In genomic region chr12:63068857-63069442, GRCh38 we compare ENCODE assay signal across 8 cellular contexts.
DNase-seq lines count a peak whose midpoint lies in the region; ATAC-seq and TF ChIP-seq lines count a peak whose summit lies in the region.

No MANE protein-coding gene starts in this region.

- TF ChIP-seq CTCF in esophagus muscularis mucosa (IDR thresholded peaks at IDR 0.05) = peak in 2 of 3 experiments; percentile 11 to 27
- no peak for TF ChIP-seq CTCF in vagina (IDR thresholded peaks at IDR 0.05)

- no peak for ATAC-seq in GM19324 (IDR thresholded peaks at IDR 0.05; ENCODE audit: low FRiP score, unreplicated experiment)

- intact Hi-C loops in esophagus muscularis mucosa (cut with DNase I) = no loop called here
- intact Hi-C loops in vagina (cut with DNase I) = no loop called here

- H3K4me1 ChIP-seq in esophagus muscularis mucosa (no peaks in the 10 kb centered on the region), vagina (no peaks in the 10 kb centered on the region)

- H3K36me3 ChIP-seq in esophagus muscularis mucosa = no peaks in the 10 kb centered on the region
- H3K36me3 ChIP-seq in vagina = no peaks in the 10 kb centered on the region

- H3K27ac ChIP-seq in esophagus muscularis mucosa (replicated peaks in 1 of 4) (no peak overlapping the region), vagina (no peak overlapping the region)

- no peaks in the 10 kb centered on the region for H3K27me3 ChIP-seq in esophagus muscularis mucosa
- no peaks in the 10 kb centered on the region for H3K27me3 ChIP-seq in vagina

- DNase-seq in GM03348 (ENCODE audit: low spot score) (peak; percentile 36), HS-5 (ENCODE audit: low read depth) (peak; percentile 56), RKO (ENCODE audit: low spot score) (peak; percentile 78), esophagus muscularis mucosa (ENCODE audit: extremely low spot score) (no peak), putamen (ENCODE audit: low spot score) (peak; percentile 34), vagina (ENCODE audit: extremely low spot score in 2 of 2) (no peak)
- no peak for DNase-seq in stimulated activated CD4-positive, alpha-beta T cell treated with anti-CD3 and anti-CD28 coated beads, Interleukin-12 subunit alpha, Interleukin-12 subunit beta, amount 100 ng/mL, for 4 hours

- WGBS in esophagus muscularis mucosa = 6% methylated on average over 2 of the region's 2 CpGs

- H3K4me3 ChIP-seq in esophagus muscularis mucosa (no peak overlapping the region), vagina (no peak overlapping the region)

- H3K9me3 ChIP-seq in esophagus muscularis mucosa = no peaks in the 10 kb centered on the region
- no peaks in the 10 kb centered on the region for H3K9me3 ChIP-seq in vagina

- no peak for TF ChIP-seq EP300 in esophagus muscularis mucosa (IDR thresholded peaks at IDR 0.05)

- no peak for TF ChIP-seq POLR2A in esophagus muscularis mucosa (IDR thresholded peaks at IDR 0.05; ENCODE audit: low read depth)
- no peak for TF ChIP-seq POLR2A in vagina (IDR thresholded peaks at IDR 0.05)

Comparison
In these comparisons a context has a peak if more than half of its experiments do, and no peak if none do; other contexts are left out.
1. DNase-seq: peak in GM03348 (single experiment), HS-5 (single experiment), RKO (single experiment) and putamen (single experiment); none in esophagus muscularis mucosa (single experiment), stimulated activated CD4-positive, alpha-beta T cell treated with anti-CD3 and anti-CD28 coated beads, Interleukin-12 subunit alpha, Interleukin-12 subunit beta, amount 100 ng/mL, for 4 hours (single experiment) and vagina (0 of 2).
2. CTCF ChIP-seq: peak in esophagus muscularis mucosa (2 of 3); none in vagina (0 of 3).